Comparison of ENCODE assay signal across 18 cellular contexts in the genomic region with DNA sequence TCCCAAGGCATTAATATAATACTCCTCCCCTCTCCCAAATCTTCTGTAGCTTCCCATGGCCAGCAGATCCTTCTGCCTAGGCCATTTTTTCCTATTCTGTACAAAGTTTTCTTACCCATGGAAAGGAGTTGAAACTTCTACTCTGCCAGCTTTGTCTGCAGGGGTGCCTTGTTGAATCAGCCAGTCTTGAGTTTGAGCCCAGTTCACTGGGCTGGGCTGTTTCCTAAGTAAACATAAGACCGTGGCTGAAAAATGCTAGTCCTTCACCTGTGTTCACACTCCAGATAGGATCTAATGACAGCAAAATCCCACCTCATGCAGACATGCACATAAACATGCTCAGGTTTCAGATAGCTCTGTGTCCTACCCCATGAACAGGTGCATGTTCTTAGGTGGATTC. TPM values are rescaled to one million over a fixed set of nuclear protein-coding genes. Genes with fewer than 3 reads are reported as not detected.
"Had no signal": no experiment of that assay in that cellular context is flagged by ENCODE, and none has a peak within 500 bp of the region (broad histone marks: within the 10 kb centered on the region; RNA-seq: fewer than 3 reads in every experiment).

No MANE protein-coding gene starts in this region.

- H3K9me3 Mint-ChIP-seq: activated naive CD4-positive, alpha-beta T cell treated with anti-CD3 and anti-CD28 coated beads, Interleukin-2, amount 50 U/mL, for 24 hours; nephron progenitor cell had no signal

- H3K27ac Mint-ChIP-seq: activated B cell treated with CpG ODN at 0.5 μM for 24 hours; activated naive CD4-positive, alpha-beta T cell treated with anti-CD3 and anti-CD28 coated beads, Interleukin-2, amount 50 U/mL, for 24 hours; memory B cell; nephron progenitor cell; T-helper 1 cell treated with Interleukin-12 subunit alpha and Interleukin-12 subunit beta and Interleukin-4 antibody, amounts not matched to agents 30 μg/mL and 1 μg/mL, for 36 hours had no signal

- H3K4me3 Mint-ChIP-seq: activated B cell treated with CpG ODN at 0.5 μM for 24 hours; activated naive CD4-positive, alpha-beta T cell treated with anti-CD3 and anti-CD28 coated beads, Interleukin-2, amount 50 U/mL, for 24 hours; memory B cell; nephron progenitor cell; T-helper 1 cell treated with Interleukin-12 subunit alpha and Interleukin-12 subunit beta and Interleukin-4 antibody, amounts not matched to agents 30 μg/mL and 1 μg/mL, for 36 hours had no signal

- H3K9me3 ChIP-seq: suprapubic skin, upper lobe of left lung had no signal

- H3K36me3 ChIP-seq: spleen, suprapubic skin, upper lobe of left lung had no signal

- H3K27me3 ChIP-seq: dorsolateral prefrontal cortex, upper lobe of left lung had no signal

- H3K27me3 Mint-ChIP-seq: activated naive CD4-positive, alpha-beta T cell treated with anti-CD3 and anti-CD28 coated beads, Interleukin-2, amount 50 U/mL, for 24 hours had no signal

- H3K4me3 ChIP-seq: dorsolateral prefrontal cortex, spleen, suprapubic skin, upper lobe of left lung had no signal

- H3K4me1 Mint-ChIP-seq: activated B cell treated with CpG ODN at 0.5 μM for 24 hours, nephron progenitor cell had no signal

- ATAC-seq: left colon, sciatic nerve had no signal

- H3K27ac ChIP-seq: dorsolateral prefrontal cortex, spleen, suprapubic skin, upper lobe of left lung had no signal

- H3K4me1 ChIP-seq: spleen, suprapubic skin, upper lobe of left lung had no signal

- DNase-seq: activated B cell treated with CpG ODN at 0.5 μM for 24 hours; activated T-cell treated with anti-CD3 and anti-CD28 coated beads, Interleukin-2, amount 50 U/mL, for 1 hour; amniotic stem cell; dorsolateral prefrontal cortex; foreskin fibroblast; left colon; nephron progenitor cell; spleen; stimulated activated CD4-positive, alpha-beta T cell treated with anti-CD3 and anti-CD28 coated beads, Interleukin-1b, Interleukin-23, amount 100 ng/mL, for 48 hours; stimulated activated naive CD4-positive, alpha-beta T cell treated with Interleukin-2 at 50 U/mL for 16 hours had no signal

RNA-seq across cellular contexts. Expression of a gene that starts 10.4 kb away (rescaled TPM):
- total RNA-seq: activated B cell treated with CpG ODN at 0.5 μM for 24 hours, dorsolateral prefrontal cortex, left colon, omental fat pad, pulmonary artery endothelial cell, sciatic nerve, spleen, suprapubic skin, upper lobe of left lung had no signal

RNA-seq across cellular contexts. Expression of a gene that starts 14.0 kb away (rescaled TPM):
- total RNA-seq: activated B cell treated with CpG ODN at 0.5 μM for 24 hours, dorsolateral prefrontal cortex, left colon, omental fat pad, pulmonary artery endothelial cell, sciatic nerve, spleen, suprapubic skin, upper lobe of left lung had no signal
